ENCODE assay signal across 8 cellular contexts in the genomic region with DNA sequence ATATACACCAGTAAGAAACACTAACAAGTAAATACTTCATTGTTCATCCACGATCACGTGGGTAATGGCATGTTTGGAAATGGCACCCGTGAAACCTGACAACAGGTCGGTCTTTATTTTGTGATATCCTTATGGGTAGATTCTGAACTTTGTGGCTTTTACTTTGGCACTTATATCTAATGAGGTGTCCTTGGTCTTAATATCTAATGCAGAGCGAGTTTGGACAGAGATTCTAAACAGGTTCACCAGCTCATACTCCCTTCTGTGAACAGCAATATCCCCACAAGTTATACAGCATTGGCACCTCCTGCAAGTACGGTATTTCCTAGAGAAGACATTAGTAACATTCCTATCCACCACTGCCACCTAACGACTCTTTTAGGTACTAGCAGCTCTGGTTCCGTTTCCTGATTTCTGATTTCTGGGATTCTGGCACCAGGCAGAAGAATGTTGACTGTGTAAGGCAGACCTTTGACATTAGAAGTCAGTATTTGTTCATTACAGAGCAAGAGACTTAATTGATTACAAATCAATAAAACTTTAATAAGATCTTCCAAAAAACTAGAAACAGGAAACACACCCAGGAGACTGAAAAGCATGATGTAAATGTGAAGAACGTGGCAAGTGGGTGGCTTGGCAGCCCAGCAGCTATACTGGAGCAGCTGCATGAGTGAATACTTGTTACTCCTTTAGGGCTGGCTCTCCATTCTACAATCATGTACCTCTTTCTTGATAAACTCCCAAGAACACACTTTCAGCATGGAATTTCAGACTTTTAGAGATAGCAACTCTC. TPM values are rescaled to one million over a fixed set of nuclear protein-coding genes. Genes with fewer than 3 reads are reported as not detected.
A peak's percentile ranks its signal among the peaks of the same experiment; 100 is the strongest.
DNase-seq lines count a peak whose midpoint lies in the region; ATAC-seq and TF ChIP-seq lines count a peak whose summit lies in the region.

No MANE protein-coding gene starts in this region.

- H3K4me1 ChIP-seq in HCT116 (ENCODE audit: control insufficient read depth in 1 of 2, insufficient read depth in 2 of 2, low read length in 2 of 2), result peaks cover 0 to 8% of the 10 kb centered on the region in 2 experiments; a peak in 2 of 4 replicates

- H3K27ac Mint-ChIP-seq in T-helper 2 cell treated with Interferon-gamma antibody and Interleukin-4, amounts not matched to agents 5 μg/mL and 100 μg/mL, for 36 hours, result peak overlapping the region; percentile 15

- CTCF ChIA-PET in HCT116 (lab: Charles Lee), result interaction anchor here (0.7 to 3.1 kb wide), 18 partner anchors 10 to 348 kb away, joined by 3 to 32 read pairs (median 5); a partner anchor contains a TSS

- H3K27me3 ChIP-seq in HCT116 (ENCODE audit: insufficient read depth, low read length), result no peaks in the 10 kb centered on the region

- DNase-seq in ELR (ENCODE audit: low read depth) (peak; percentile 72), HCT116 (ENCODE audit: low read depth, low spot score) (peak; percentile 60), NCI-H2029 treated with DMSO at 0.1 percent for 48 hours (lab: John Stamatoyannopoulos, UW) (peak; percentile 81), cerebellum (ENCODE audit: low spot score) (peak; percentile 75), left lobe of liver (ENCODE audit: low spot score) (no peak)
- peak; percentile 21 for DNase-seq in T-helper 2 cell treated with Interferon-gamma antibody and Interleukin-4, amounts not matched to agents 5 μg/mL and 100 μg/mL, for 36 hours (ENCODE audit: low spot score)
- peak; percentile 4 for DNase-seq in stimulated activated naive CD4-positive, alpha-beta T cell treated with Interleukin-2 at 50 U/mL for 16 hours (lab: John Stamatoyannopoulos, UW)

- TF ChIP-seq RAD21 in HCT116 (IDR thresholded peaks at IDR 0.05; ENCODE audit: low read depth), result peak; percentile 84

- H2AFZ ChIP-seq in HCT116 (ENCODE audit: low read depth, low read length, poor library complexity, severe bottlenecking), result peak overlapping the region; percentile 51

- TF ChIP-seq CTCF in HCT116 (IDR thresholded peaks at IDR 0.05 in 2 of 3, conservative IDR thresholded peaks at IDR 0.05 in 1 of 3; ENCODE audit: borderline replicate concordance in 1 of 3, insufficient read depth in 1 of 3, low read depth in 2 of 3, low read length in 2 of 3), result peak; percentile 84 to 89 (median 86)

- H3K27ac ChIP-seq in HCT116 (ENCODE audit: low read depth, low read length), result no peak overlapping the region

- RAD21 ChIA-PET in HCT116 (lab: Charles Lee; ENCODE audit: low non-redundant PET in 1 of 2, low total read pairs in 2 of 2, uncharacterized antibody in 2 of 2, unreplicated experiment in 2 of 2), result interaction anchor here (0.6 to 1.5 kb wide), 5 partner anchors 28 to 368 kb away, joined by 3 to 7 read pairs (median 5); no protein-coding TSS in a partner anchor

- no peak overlapping the region for H3K4me3 Mint-ChIP-seq in T-helper 2 cell treated with Interferon-gamma antibody and Interleukin-4, amounts not matched to agents 5 μg/mL and 100 μg/mL, for 36 hours

- peak overlapping the region; percentile 32; the same call in 1 of the 2 replicates for H3K4me2 ChIP-seq in HCT116 (ENCODE audit: low read length)

- no peaks in the 10 kb centered on the region for H3K79me2 ChIP-seq in HCT116 (ENCODE audit: insufficient read depth, low read length)

- ATAC-seq in HCT116, result peak; percentile 93
- ATAC-seq in left lobe of liver, result peak; percentile 72
- no peak for ATAC-seq in HG03520 (IDR thresholded peaks at IDR 0.05; ENCODE audit: unreplicated experiment)

- POLR2A ChIA-PET in HCT116 (lab: Charles Lee), result interaction anchor here (0.9 to 1.0 kb wide), 2 partner anchors 34 to 78 kb away, joined by 3 to 4 read pairs; no protein-coding TSS in a partner anchor

- no TSS peak for BruUV-seq in HCT116 (replicated peaks; lab: Mats Ljungman, UMichigan)

- H4K20me1 ChIP-seq in HCT116 (ENCODE audit: insufficient read depth), result no peaks in the 10 kb centered on the region

- no peaks in the 10 kb centered on the region for H3K9me3 ChIP-seq in HCT116 (ENCODE audit: control insufficient read depth in 1 of 2, insufficient read depth in 1 of 2, low read depth in 1 of 2, low read length in 2 of 2)

- no peak overlapping the region for H3K4me3 ChIP-seq in HCT116 (replicated peaks in 1 of 2; ENCODE audit: low read depth in 1 of 2, low read length in 2 of 2)

- TF ChIP-seq POLR2A in HCT116 (IDR thresholded peaks at IDR 0.05; ENCODE audit: borderline replicate concordance, extremely low read depth, insufficient read depth, insufficient read length), result no peak

- no peaks in the 10 kb centered on the region for H3K36me3 Mint-ChIP-seq in T-helper 2 cell treated with Interferon-gamma antibody and Interleukin-4, amounts not matched to agents 5 μg/mL and 100 μg/mL, for 36 hours (ENCODE audit: low read depth)

- H3K4me1 Mint-ChIP-seq in T-helper 2 cell treated with Interferon-gamma antibody and Interleukin-4, amounts not matched to agents 5 μg/mL and 100 μg/mL, for 36 hours (ENCODE audit: low read depth), result peaks cover 17% of the 10 kb centered on the region

- no peak overlapping the region for H3K9ac ChIP-seq in HCT116 (ENCODE audit: low read length)

- H3K36me3 ChIP-seq in HCT116 (ENCODE audit: control insufficient read depth in 1 of 2, insufficient read depth in 2 of 2, low read length in 2 of 2), result no peaks in the 10 kb centered on the region

- intact Hi-C loops in HCT116 (cut with micrococcal nuclease), result loop anchor here (1.0 to 2.0 kb wide), 3 partner anchors 28 to 160 kb away; no protein-coding TSS in a partner anchor

- H3K27me3 Mint-ChIP-seq in T-helper 2 cell treated with Interferon-gamma antibody and Interleukin-4, amounts not matched to agents 5 μg/mL and 100 μg/mL, for 36 hours (ENCODE audit: low read depth), result no peaks in the 10 kb centered on the region

- H3K9me2 ChIP-seq in HCT116 (ENCODE audit: insufficient read depth), result no peaks in the 10 kb centered on the region

- no peaks in the 10 kb centered on the region for H3K9me3 Mint-ChIP-seq in T-helper 2 cell treated with Interferon-gamma antibody and Interleukin-4, amounts not matched to agents 5 μg/mL and 100 μg/mL, for 36 hours

TF ChIP-seq in HCT116, 20 proteins besides CTCF, POLR2A, EP300 and RAD21:
- no peak for TF ChIP-seq CEBPB (IDR thresholded peaks at IDR 0.05; ENCODE audit: low read depth)
- no peak for TF ChIP-seq EZH2phosphoT487 (IDR thresholded peaks at IDR 0.05; ENCODE audit: borderline replicate concordance)
- TF ChIP-seq EZH2 (IDR thresholded peaks at IDR 0.05), result no peak
- TF ChIP-seq, protein P1, sequence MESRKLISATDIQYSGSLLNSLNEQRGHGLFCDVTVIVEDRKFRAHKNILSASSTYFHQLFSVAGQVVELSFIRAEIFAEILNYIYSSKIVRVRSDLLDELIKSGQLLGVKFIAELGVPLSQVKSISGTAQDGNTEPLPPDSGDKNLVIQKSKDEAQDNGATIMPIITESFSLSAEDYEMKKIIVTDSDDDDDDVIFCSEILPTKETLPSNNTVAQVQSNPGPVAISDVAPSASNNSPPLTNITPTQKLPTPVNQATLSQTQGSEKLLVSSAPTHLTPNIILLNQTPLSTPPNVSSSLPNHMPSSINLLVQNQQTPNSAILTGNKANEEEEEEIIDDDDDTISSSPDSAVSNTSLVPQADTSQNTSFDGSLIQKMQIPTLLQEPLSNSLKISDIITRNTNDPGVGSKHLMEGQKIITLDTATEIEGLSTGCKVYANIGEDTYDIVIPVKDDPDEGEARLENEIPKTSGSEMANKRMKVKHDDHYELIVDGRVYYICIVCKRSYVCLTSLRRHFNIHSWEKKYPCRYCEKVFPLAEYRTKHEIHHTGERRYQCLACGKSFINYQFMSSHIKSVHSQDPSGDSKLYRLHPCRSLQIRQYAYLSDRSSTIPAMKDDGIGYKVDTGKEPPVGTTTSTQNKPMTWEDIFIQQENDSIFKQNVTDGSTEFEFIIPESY (IDR thresholded peaks at IDR 0.05; ENCODE audit: extremely low read depth, insufficient replicate concordance, low read length), result no peak
- no peak for TF ChIP-seq SP1 (IDR thresholded peaks at IDR 0.05; ENCODE audit: low read depth)
- TF ChIP-seq TCF7L2 (IDR thresholded peaks at IDR 0.05; ENCODE audit: borderline replicate concordance, extremely low read depth, insufficient read depth, insufficient read length), result no peak
- TF ChIP-seq SRF (IDR thresholded peaks at IDR 0.05; ENCODE audit: low read depth), result no peak
- TF ChIP-seq ZNF274 (IDR thresholded peaks at IDR 0.05; ENCODE audit: low read depth, low read length), result no peak
- TF ChIP-seq ELF1 (IDR thresholded peaks at IDR 0.05; ENCODE audit: borderline replicate concordance, low read depth), result no peak
- no peak for TF ChIP-seq EGR1 (IDR thresholded peaks at IDR 0.05; ENCODE audit: low read depth)

RNA-seq across cellular contexts. Expression of a gene that starts 2.5 kb away (rescaled TPM):
- total RNA-seq in HCT116 (2021; ENCODE audit: unreplicated experiment) (5.8 TPM), cerebellum (1.5 TPM), left lobe of liver (685 TPM)
- polyA plus RNA-seq in HCT116 (2012), result 15.4 and 18.0 TPM in 2 replicates

RNA-seq across cellular contexts. Expression of a gene that starts 6.7 kb away (rescaled TPM):
- total RNA-seq in HCT116 (2021; ENCODE audit: unreplicated experiment) (3.9 TPM), cerebellum (2.6 TPM), left lobe of liver (152 TPM)
- polyA plus RNA-seq in HCT116 (2012), result 16.7 and 19.5 TPM in 2 replicates

RNA-seq across cellular contexts. Expression of a gene that starts 49.6 kb away (rescaled TPM):
- not detected for total RNA-seq in HCT116 (2021; ENCODE audit: unreplicated experiment)
- not detected in 2 replicates for polyA plus RNA-seq in HCT116 (2012)
- total RNA-seq in cerebellum, result not detected
- not detected for total RNA-seq in left lobe of liver

RNA-seq across cellular contexts. Expression of a gene that starts 54.6 kb away (rescaled TPM):
- total RNA-seq in HCT116 (2021; ENCODE audit: unreplicated experiment), result not detected
- polyA plus RNA-seq in HCT116 (2012), result not detected in 2 replicates
- not detected for total RNA-seq in cerebellum
- not detected for total RNA-seq in left lobe of liver

Comparison
In these comparisons a context has a peak if more than half of its experiments do, and no peak if none do; other contexts are left out.
1. RNA of a gene that starts 2.5 kb away (total RNA-seq): 685 TPM in left lobe of liver (single experiment); 5.8 TPM in HCT116 (single experiment) and 1.5 TPM in cerebellum (single experiment); every median in the first group is over 100 times any median in the second.
2. RNA of a gene that starts 6.7 kb away (total RNA-seq): 152 TPM in left lobe of liver (single experiment); 3.9 TPM in HCT116 (single experiment) and 2.6 TPM in cerebellum (single experiment); every median in the first group is over 10 times any median in the second.